ENCODE assay signal across 21 cellular contexts in the genomic region with DNA sequence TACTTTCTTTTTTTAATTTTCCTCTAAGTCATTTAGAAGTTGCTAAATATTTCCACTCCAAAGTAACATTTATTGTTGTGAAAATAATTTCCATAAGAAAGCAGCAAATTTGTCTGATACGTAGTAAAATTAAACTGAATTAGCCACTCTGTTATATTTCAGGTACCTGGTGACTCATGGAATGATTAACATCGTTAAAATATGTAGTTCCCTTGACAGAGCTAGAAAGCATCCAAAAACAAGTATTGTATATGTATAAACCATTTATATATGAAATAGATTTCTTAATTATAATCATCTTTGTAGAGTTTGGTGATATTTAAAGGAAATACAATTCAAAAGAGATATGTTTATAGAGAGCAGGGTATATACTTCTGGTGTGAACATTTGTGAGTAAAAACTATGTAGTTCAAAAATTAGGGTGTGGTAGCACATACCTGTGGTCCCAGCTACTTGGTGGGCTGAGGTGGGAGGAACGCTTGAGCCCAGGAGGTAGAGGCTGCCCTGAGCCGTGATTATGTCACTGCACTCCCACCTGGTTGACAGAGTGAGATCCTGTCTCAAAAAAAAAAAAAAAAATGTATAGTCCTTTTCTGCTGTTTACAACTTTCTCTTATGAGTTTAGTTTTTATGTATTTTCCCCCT.
"Had no signal": no experiment of that assay in that cellular context is flagged by ENCODE, and none has a peak within 500 bp of the region (broad histone marks: within the 10 kb centered on the region; RNA-seq: fewer than 3 reads in every experiment).

No MANE protein-coding gene starts in this region.

- ATAC-seq: activated CD8-positive, alpha-beta memory T cell treated with anti-CD3 and anti-CD28 coated beads, Interleukin-2, amount 10 ng/mL, durations not matched to agents 7 days and 5 days; activated CD8-positive, alpha-beta T cell treated with anti-CD3 and anti-CD28 coated beads, Interleukin-2, amount 10 ng/mL, durations not matched to agents 7 days and 5 days; effector memory CD8-positive, alpha-beta T cell; esophagus mucosa; heart right ventricle; left cardiac atrium; left ventricle myocardium superior; right cardiac atrium; T-cell had no signal

- H3K27ac ChIP-seq: cardiac muscle cell, coronary artery, heart right ventricle, spleen, tibial nerve had no signal

- H3K27me3 ChIP-seq: cardiac muscle cell, heart right ventricle, spleen, tibial nerve had no signal

- H3K9me3 ChIP-seq: heart right ventricle, spleen, tibial nerve had no signal

- DNase-seq: activated B cell treated with CpG ODN at 0.5 μM for 24 hours; activated CD8-positive, alpha-beta memory T cell treated with anti-CD3 and anti-CD28 coated beads, Interleukin-2, amount 10 ng/mL, durations not matched to agents 7 days and 5 days; activated CD8-positive, alpha-beta T cell treated with anti-CD3 and anti-CD28 coated beads, Interleukin-2, amount 10 ng/mL, durations not matched to agents 7 days and 5 days; activated effector memory CD4-positive, alpha-beta T cell treated with Interleukin-2 at 50 U/mL for 16 hours; activated naive CD4-positive, alpha-beta T cell treated with Interleukin-2 at 50 U/mL for 16 hours; anterior cingulate cortex; cerebellar nuclear complex; effector memory CD8-positive, alpha-beta T cell; foreskin fibroblast; heart right ventricle; left cardiac atrium; left ventricle myocardium superior; posterior cingulate gyrus; right cardiac atrium; spleen; stimulated activated naive CD4-positive, alpha-beta T cell treated with Interleukin-2 at 50 U/mL for 16 hours; T-cell had no signal

- H3K4me3 ChIP-seq: cardiac muscle cell, coronary artery, heart right ventricle, spleen, tibial nerve had no signal
